Comparison of ENCODE assay signal across 24 cellular contexts in genomic region chr12:58711968-58712367, GRCh38.
DNase-seq lines count a peak whose midpoint lies in the region; ATAC-seq and TF ChIP-seq lines count a peak whose summit lies in the region.
"Had no signal": no experiment of that assay in that cellular context is flagged by ENCODE, and none has a peak within 500 bp of the region (broad histone marks: within the 10 kb centered on the region; RNA-seq: fewer than 3 reads in every experiment).

No MANE protein-coding gene starts in this region.

- peak overlapping the region; percentile 60 for H3K4me2 ChIP-seq in GM23248 (ENCODE audit: unreplicated experiment)

- CTCF ChIA-PET in WTC11 (lab: Charles Lee): no interaction called here

- TF ChIP-seq CTCF in WTC11 (IDR thresholded peaks at IDR 0.05): no peak
- TF ChIP-seq CTCF in fibroblast of the aortic adventitia (IDR thresholded peaks at IDR 0.05; ENCODE audit: insufficient read depth, low read length): no peak

- H3K79me2 ChIP-seq in GM23248 (ENCODE audit: insufficient read depth): no peaks in the 10 kb centered on the region

- H3K27me3 ChIP-seq in GM23248 (replicated peaks; ENCODE audit: insufficient read depth): no peaks in the 10 kb centered on the region
- no peaks in the 10 kb centered on the region for H3K27me3 ChIP-seq in aorta (ENCODE audit: control insufficient read depth in 1 of 2, insufficient read depth in 2 of 2, low read length in 1 of 2)
- H3K27me3 ChIP-seq: esophagus muscularis mucosa, tibial nerve had no signal

- H3K27me3 Mint-ChIP-seq in WTC11 (ENCODE audit: low read depth): no peaks in the 10 kb centered on the region
- H3K27me3 Mint-ChIP-seq: activated naive CD8-positive, alpha-beta T cell; T-helper 17 cell had no signal

- 0 out of 2 replicates have a peak overlapping the region, but pooled peaks have one; percentile 8 for H2AFZ ChIP-seq in GM23248

- H3K27ac ChIP-seq in GM23248 (peak overlapping the region; percentile 31; the same call in 1 of the 2 replicates), aorta (ENCODE audit: low read depth in 1 of 2, low read length in 2 of 2) (no peak overlapping the region)
- H3K27ac ChIP-seq: esophagus muscularis mucosa, tibial nerve had no signal

- H3K36me3 ChIP-seq in GM23248 (ENCODE audit: low read depth) (no peaks in the 10 kb centered on the region), aorta (ENCODE audit: control insufficient read depth in 1 of 2, insufficient read depth in 2 of 2, low read length in 1 of 2) (no peaks in the 10 kb centered on the region)
- H3K36me3 ChIP-seq: esophagus muscularis mucosa, tibial nerve had no signal

- H3K4me3 Mint-ChIP-seq in WTC11: no peak overlapping the region
- H3K4me3 Mint-ChIP-seq: activated naive CD8-positive, alpha-beta T cell; activated T-cell treated with anti-CD3 and anti-CD28 coated beads, Interleukin-2, amount 50 U/mL, for 72 hours; CD14-positive monocyte; natural killer cell; stimulated activated effector memory CD8-positive, alpha-beta T cell treated with anti-CD3 and anti-CD28 coated beads, Interleukin-12 subunit alpha, Interleukin-12 subunit beta, amount 100 ng/mL, for 72 hours; T-helper 17 cell had no signal

- POLR2A ChIA-PET in WTC11 (lab: Charles Lee): no interaction called here

- H3K9me3 ChIP-seq in GM23248 (ENCODE audit: low read depth) (no peaks in the 10 kb centered on the region), aorta (ENCODE audit: control insufficient read depth, low read length) (peaks cover 2% of the 10 kb centered on the region)

- H3K9me2 ChIP-seq in GM23248 (ENCODE audit: insufficient read depth): no peaks in the 10 kb centered on the region

- peaks cover 62% of the 10 kb centered on the region for H3K9me3 Mint-ChIP-seq in WTC11

- WGBS in GM23248 (ENCODE audit: low coverage in 1 of 2, low lambda C conversion rate in 2 of 2, missing lambda C conversion rate in 2 of 2), 2 experiments: 11 to 16% methylated on average over 4 of the region's 4 CpGs
- WGBS in aorta, 2 donors: 81 to 82% methylated on average over 4 of the region's 4 CpGs

- H3K4me1 Mint-ChIP-seq in WTC11: peaks cover 22% of the 10 kb centered on the region
- H3K4me1 Mint-ChIP-seq: CD14-positive monocyte; natural killer cell; stimulated activated effector memory CD8-positive, alpha-beta T cell treated with anti-CD3 and anti-CD28 coated beads, Interleukin-12 subunit alpha, Interleukin-12 subunit beta, amount 100 ng/mL, for 72 hours; T-helper 17 cell had no signal

- intact Hi-C loops in aorta (cut with DNase I): no loop called here

- H3F3A ChIP-seq in GM23248 (ENCODE audit: insufficient read depth): peaks cover 17% of the 10 kb centered on the region; the same call in 1 of the 2 replicates

- peaks cover 33% of the 10 kb centered on the region for H3K36me3 Mint-ChIP-seq in WTC11
- H3K36me3 Mint-ChIP-seq: CD14-positive monocyte; natural killer cell; stimulated activated effector memory CD8-positive, alpha-beta T cell treated with anti-CD3 and anti-CD28 coated beads, Interleukin-12 subunit alpha, Interleukin-12 subunit beta, amount 100 ng/mL, for 72 hours had no signal

- H3K4me3 ChIP-seq in GM23248 (0 out of 2 replicates have a peak overlapping the region, but pooled peaks have one; percentile 21), fibroblast of the aortic adventitia (ENCODE audit: low read depth, low read length) (no peak overlapping the region), aorta (ENCODE audit: low read length in 2 of 2) (no peak overlapping the region)
- H3K4me3 ChIP-seq: esophagus muscularis mucosa, tibial nerve had no signal

- in situ Hi-C loops in GM23248 (cut with MboI): no loop called here

- peak overlapping the region; percentile 28 for H3K27ac Mint-ChIP-seq in WTC11
- H3K27ac Mint-ChIP-seq: activated naive CD8-positive, alpha-beta T cell; activated T-cell treated with anti-CD3 and anti-CD28 coated beads, Interleukin-2, amount 50 U/mL, for 72 hours; natural killer cell; stimulated activated effector memory CD8-positive, alpha-beta T cell treated with anti-CD3 and anti-CD28 coated beads, Interleukin-12 subunit alpha, Interleukin-12 subunit beta, amount 100 ng/mL, for 72 hours; T-helper 17 cell had no signal

- H3K9ac ChIP-seq in GM23248: no peak overlapping the region

- H3K4me1 ChIP-seq in GM23248 (ENCODE audit: insufficient read depth): peaks cover 21% of the 10 kb centered on the region
- H3K4me1 ChIP-seq in aorta (ENCODE audit: control insufficient read depth in 1 of 2, insufficient read depth in 2 of 2, low read length in 2 of 2): no peaks in the 10 kb centered on the region
- H3K4me1 ChIP-seq: esophagus muscularis mucosa, tibial nerve had no signal

- ATAC-seq in WTC11 (no peak), GM21717 (IDR thresholded peaks at IDR 0.05; ENCODE audit: unreplicated experiment) (no peak), aorta (ENCODE audit: low FRiP score) (no peak), HG03097 (IDR thresholded peaks at IDR 0.05; ENCODE audit: low FRiP score, unreplicated experiment) (no peak)
- ATAC-seq: activated T-cell treated with anti-CD3 and anti-CD28 coated beads, Interleukin-2, amount 50 U/mL, for 72 hours; HepG2; natural killer cell; stimulated activated effector memory CD8-positive, alpha-beta T cell treated with anti-CD3 and anti-CD28 coated beads, Interleukin-12 subunit alpha, Interleukin-12 subunit beta, amount 100 ng/mL, for 72 hours; T-helper 17 cell had no signal

- H4K20me1 ChIP-seq in GM23248 (ENCODE audit: insufficient read depth): no peaks in the 10 kb centered on the region

- peak; percentile 73 for DNase-seq in GM23248
- DNase-seq in WTC11 (ENCODE audit: low spot score): no peak
- peak; percentile 11 for DNase-seq in fibroblast of the aortic adventitia (ENCODE audit: low read depth)
- DNase-seq in smooth muscle cell of the brain vasculature (ENCODE audit: low read depth, low spot score): peak; percentile 17
- DNase-seq in aorta: no peak
- no peak for DNase-seq in hypothalamus (lab: John Stamatoyannopoulos, UW)
- DNase-seq: activated CD8-positive, alpha-beta memory T cell treated with anti-CD3 and anti-CD28 coated beads for 24 hours; activated T-cell treated with anti-CD3 and anti-CD28 coated beads, Interleukin-2, amount 50 U/mL, for 72 hours; caudate nucleus; DMS 273 treated with DMSO at 0.1 percent for 48 hours; natural killer cell; NCI-H1930; NCI-H446; SHP77; stimulated activated CD4-positive, alpha-beta T cell treated with anti-CD3 and anti-CD28 coated beads, Interleukin-15, amount 100 ng/mL, for 24 hours; T-helper 17 cell had no signal

TF ChIP-seq in WTC11, 78 proteins besides CTCF, POLR2A, EP300 and RAD21 (continues in another document):
- no peak for TF ChIP-seq ZNF121 (CRISPR knock-in tag; IDR thresholded peaks at IDR 0.05)
- TF ChIP-seq ATF2 (CRISPR knock-in tag; IDR thresholded peaks at IDR 0.05; ENCODE audit: borderline replicate concordance, low read depth): no peak
- no peak for TF ChIP-seq ZNF263 (CRISPR knock-in tag; IDR thresholded peaks at IDR 0.05; ENCODE audit: low read depth)
- no peak for TF ChIP-seq HMGA2 (CRISPR knock-in tag; IDR thresholded peaks at IDR 0.05)
- no peak for TF ChIP-seq E2F4 (CRISPR knock-in tag; IDR thresholded peaks at IDR 0.05; ENCODE audit: borderline replicate concordance, low read depth)
- TF ChIP-seq TCF7 (CRISPR knock-in tag; IDR thresholded peaks at IDR 0.05; ENCODE audit: low read depth): no peak
- no peak for TF ChIP-seq ESRRA (CRISPR knock-in tag; IDR thresholded peaks at IDR 0.05; ENCODE audit: borderline replicate concordance)
- no peak for TF ChIP-seq CREM (CRISPR knock-in tag; IDR thresholded peaks at IDR 0.05)
- TF ChIP-seq NFYB (CRISPR knock-in tag; conservative IDR thresholded peaks at IDR 0.05; ENCODE audit: low read depth): no peak
- no peak for TF ChIP-seq SOX15 (CRISPR knock-in tag; IDR thresholded peaks at IDR 0.05)
- no peak for TF ChIP-seq ZNF232 (CRISPR knock-in tag; IDR thresholded peaks at IDR 0.05)

Comparison
In these comparisons a context has a peak if more than half of its experiments do, and no peak if none do; other contexts are left out.
1. DNase-seq: peak in GM23248 (single experiment), fibroblast of the aortic adventitia (single experiment) and smooth muscle cell of the brain vasculature (single experiment); none in WTC11 (single experiment), aorta (0 of 2) and hypothalamus (0 of 51).